Comparison of ENCODE assay signal across 17 cellular contexts in the genomic region with DNA sequence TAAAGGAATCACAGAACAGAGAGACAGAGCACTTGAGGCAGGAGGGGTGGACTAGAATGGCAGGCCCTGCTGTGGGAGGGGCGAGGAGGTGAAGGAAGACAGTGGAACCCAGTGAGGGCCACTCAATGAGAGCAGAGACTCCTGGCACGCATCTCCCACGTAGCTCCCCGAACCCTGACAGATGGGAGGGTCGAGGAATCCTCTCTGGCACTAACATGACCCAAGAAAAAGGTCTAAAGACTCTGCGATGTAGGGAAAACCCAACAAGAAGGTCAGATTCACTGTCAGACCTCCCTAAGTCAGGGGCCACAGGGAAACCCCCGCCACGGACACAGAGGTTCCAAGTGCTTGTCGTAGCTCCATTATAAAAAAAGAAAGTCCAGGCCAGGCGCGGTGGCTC. TPM values are rescaled to one million over a fixed set of nuclear protein-coding genes. Genes with fewer than 3 reads are reported as not detected.
A peak's percentile ranks its signal among the peaks of the same experiment; 100 is the strongest.
DNase-seq lines count a peak whose midpoint lies in the region; ATAC-seq and TF ChIP-seq lines count a peak whose summit lies in the region.
"Had no signal": no experiment of that assay in that cellular context is flagged by ENCODE, and none has a peak within 500 bp of the region (broad histone marks: within the 10 kb centered on the region; RNA-seq: fewer than 3 reads in every experiment).

No MANE protein-coding gene starts in this region.

- peak overlapping the region; percentile 3 for H3K27ac Mint-ChIP-seq in CD4-positive, alpha-beta T cell
- peak overlapping the region; percentile 75 for H3K27ac Mint-ChIP-seq in glutamatergic neuron (ENCODE audit: unreplicated experiment)

- H3K27ac ChIP-seq in CD4-positive, alpha-beta T cell (ENCODE audit: low read depth, low read length), result no peak overlapping the region
- H3K27ac ChIP-seq in WERI-Rb-1, result no peak overlapping the region
- peak overlapping the region; percentile 99 for H3K27ac ChIP-seq in smooth muscle cell (ENCODE audit: low read depth)
- H3K27ac ChIP-seq: BLaER1, VCaP had no signal

- no peak overlapping the region for H3K4me3 Mint-ChIP-seq in CD4-positive, alpha-beta T cell
- H3K4me3 Mint-ChIP-seq in glutamatergic neuron (ENCODE audit: unreplicated experiment), result no peak overlapping the region

- H3K27me3 Mint-ChIP-seq in CD4-positive, alpha-beta T cell, result no peaks in the 10 kb centered on the region
- H3K27me3 Mint-ChIP-seq in glutamatergic neuron (ENCODE audit: unreplicated experiment), result peaks cover 2% of the 10 kb centered on the region

- H3K4me1 Mint-ChIP-seq in CD4-positive, alpha-beta T cell (ENCODE audit: low read depth), result peaks cover 34% of the 10 kb centered on the region
- peaks cover 6% of the 10 kb centered on the region for H3K4me1 Mint-ChIP-seq in glutamatergic neuron (ENCODE audit: low read depth, unreplicated experiment)

- no peak overlapping the region for H2AFZ ChIP-seq in smooth muscle cell (ENCODE audit: low read depth)

- H3K4me2 ChIP-seq in smooth muscle cell, result no peak overlapping the region
- H3K4me2 ChIP-seq: BLaER1 had no signal

- H3K4me3 ChIP-seq in WERI-Rb-1 (ENCODE audit: low read depth, low read length) (no peak overlapping the region), smooth muscle cell (no peak overlapping the region)
- H3K4me3 ChIP-seq: BLaER1, GM12878, lung, Peyer's patch had no signal

- TF ChIP-seq CTCF in CD4-positive, alpha-beta T cell (IDR thresholded peaks at IDR 0.05), result no peak
- TF ChIP-seq CTCF in WERI-Rb-1 (IDR thresholded peaks at IDR 0.05; ENCODE audit: low read depth, low read length) (no peak), glutamatergic neuron (IDR thresholded peaks at IDR 0.05; ENCODE audit: partially characterized antibody, unreplicated experiment) (no peak), smooth muscle cell (IDR thresholded peaks at IDR 0.05; ENCODE audit: borderline replicate concordance, insufficient read depth, poor library complexity, severe bottlenecking) (no peak)

- 98% methylated on average over 11 of the region's 11 CpGs for WGBS in smooth muscle cell (ENCODE audit: low lambda C conversion rate)

- no peak for ATAC-seq in CD4-positive, alpha-beta T cell (ENCODE audit: poor library complexity)
- ATAC-seq in HG02970 (IDR thresholded peaks at IDR 0.05; ENCODE audit: low FRiP score, unreplicated experiment) (no peak), HG02571 (IDR thresholded peaks at IDR 0.05; ENCODE audit: unreplicated experiment) (no peak), GM19395 (IDR thresholded peaks at IDR 0.05; ENCODE audit: unreplicated experiment) (no peak)
- ATAC-seq: GM12878 had no signal

- intact Hi-C loops in CD4-positive, alpha-beta T cell (cut with DNase I, micrococcal nuclease), result no loop called here
- intact Hi-C loops in head of caudate nucleus (cut with DNase I), result no loop called here

- H3K9ac ChIP-seq in smooth muscle cell (ENCODE audit: low read depth), result no peak overlapping the region
- H3K9ac ChIP-seq: BLaER1 had no signal

- peaks cover 60% of the 10 kb centered on the region for H3K36me3 Mint-ChIP-seq in CD4-positive, alpha-beta T cell (ENCODE audit: low read depth)
- no peaks in the 10 kb centered on the region for H3K36me3 Mint-ChIP-seq in glutamatergic neuron (ENCODE audit: unreplicated experiment)

- CTCF ChIA-PET in CD4-positive, alpha-beta T cell (lab: Charles Lee), result no interaction called here

- peaks cover 88% of the 10 kb centered on the region for H3K79me2 ChIP-seq in smooth muscle cell (ENCODE audit: low read depth)

- POLR2A ChIA-PET in CD4-positive, alpha-beta T cell (lab: Charles Lee), result no interaction called here

- peaks cover 5% of the 10 kb centered on the region for H3K4me1 ChIP-seq in smooth muscle cell (ENCODE audit: low read depth)

- H3F3A ChIP-seq in smooth muscle cell (ENCODE audit: low read depth), result peaks cover 27% of the 10 kb centered on the region

- H3K36me3 ChIP-seq in WERI-Rb-1, result no peaks in the 10 kb centered on the region; the same call in 1 of the 2 replicates
- H3K36me3 ChIP-seq in smooth muscle cell (ENCODE audit: low read depth), result no peaks in the 10 kb centered on the region

- no peaks in the 10 kb centered on the region for H3K27me3 ChIP-seq in CD4-positive, alpha-beta T cell (ENCODE audit: control insufficient read depth, insufficient read depth, low read length)
- H3K27me3 ChIP-seq in WERI-Rb-1 (ENCODE audit: insufficient read depth, low read depth, severe bottlenecking) (no peaks in the 10 kb centered on the region), smooth muscle cell (ENCODE audit: low read depth) (no peaks in the 10 kb centered on the region)
- H3K27me3 ChIP-seq: BLaER1, Peyer's patch had no signal

- H3K9me3 Mint-ChIP-seq in CD4-positive, alpha-beta T cell, result no peaks in the 10 kb centered on the region
- H3K9me3 Mint-ChIP-seq in glutamatergic neuron (ENCODE audit: unreplicated experiment), result peaks cover 1% of the 10 kb centered on the region

- H3K9me3 ChIP-seq in CD4-positive, alpha-beta T cell (ENCODE audit: control insufficient read depth, low read length), result no peaks in the 10 kb centered on the region
- H3K9me3 ChIP-seq in WERI-Rb-1 (ENCODE audit: severe bottlenecking) (no peaks in the 10 kb centered on the region), smooth muscle cell (replicated peaks; ENCODE audit: low read depth) (no peaks in the 10 kb centered on the region)
- H3K9me3 ChIP-seq: Peyer's patch had no signal

- peaks cover 64% of the 10 kb centered on the region for H4K20me1 ChIP-seq in smooth muscle cell (ENCODE audit: low read depth)

- no peak for DNase-seq in CD4-positive, alpha-beta T cell
- DNase-seq in WERI-Rb-1, result peak; percentile 46
- DNase-seq in glutamatergic neuron, result no peak
- no peak for DNase-seq in smooth muscle cell (lab: John Stamatoyannopoulos, UW; ENCODE audit: unreplicated experiment)
- no peak for DNase-seq in head of caudate nucleus
- DNase-seq: activated CD8-positive, alpha-beta memory T cell treated with anti-CD3 and anti-CD28 coated beads, Interleukin-2, amount 50 U/mL, for 4 hours; NCI-H1436; NCI-H510A treated with DMSO at 0.1 percent for 48 hours; Peyer's patch; stimulated activated naive CD4-positive, alpha-beta T cell had no signal

RNA-seq across cellular contexts. Expression of a gene that starts 15.0 kb away (rescaled TPM):
- 10 to 100 TPM; 39.8 to 44.6 TPM for total RNA-seq in CD4-positive, alpha-beta T cell
- total RNA-seq in glutamatergic neuron (ENCODE audit: unreplicated experiment), result 43.6 TPM
- total RNA-seq in smooth muscle cell, result 35.3 and 39.1 TPM in 2 replicates
- 31.9 and 42.9 TPM in 2 replicates for polyA plus RNA-seq in smooth muscle cell

RNA-seq across cellular contexts. Expression of a gene that starts 31.2 kb away (rescaled TPM):
- 10 to 100 TPM in 1 of 2 experiments, 1 to 10 TPM in 1; 9.0 to 10.9 TPM for total RNA-seq in CD4-positive, alpha-beta T cell
- total RNA-seq in glutamatergic neuron (ENCODE audit: unreplicated experiment) (56.1 TPM), smooth muscle cell (3.3 and 11.2 TPM in 2 replicates)
- 3.2 and 5.3 TPM in 2 replicates for polyA plus RNA-seq in smooth muscle cell
